Comparison of ENCODE assay signal across 1 cellular context in the genomic region with DNA sequence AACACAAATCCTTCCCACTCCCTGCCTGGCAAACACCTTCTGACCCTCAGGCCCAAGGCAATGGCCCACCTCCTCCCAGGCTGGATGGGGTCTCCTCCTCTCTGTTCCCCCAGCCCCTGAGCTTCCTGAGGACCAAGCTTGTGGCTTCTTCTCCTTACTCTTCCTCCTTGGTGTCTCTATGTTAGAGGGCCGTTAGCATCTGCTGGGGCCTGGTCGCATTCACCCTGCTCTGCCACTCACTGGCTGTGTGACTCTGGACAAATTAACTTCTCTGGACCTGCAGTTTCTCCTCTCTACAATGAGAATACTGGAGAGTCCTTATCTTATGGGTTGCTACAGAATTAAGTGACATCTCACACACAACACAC.
TF ChIP-seq lines count a peak whose summit lies in the region.

No MANE protein-coding gene starts in this region.

TF ChIP-seq in H1, 55 proteins besides CTCF, POLR2A, EP300 and RAD21:
- TF ChIP-seq RBBP5 (IDR thresholded peaks at IDR 0.05; ENCODE audit: borderline replicate concordance, low read depth, low read length) (0 out of 2 replicates have a peak, but pooled peaks have one; percentile 22), SP2 (IDR thresholded peaks at IDR 0.05; ENCODE audit: low read length) (no peak)
